In the genomic region with DNA sequence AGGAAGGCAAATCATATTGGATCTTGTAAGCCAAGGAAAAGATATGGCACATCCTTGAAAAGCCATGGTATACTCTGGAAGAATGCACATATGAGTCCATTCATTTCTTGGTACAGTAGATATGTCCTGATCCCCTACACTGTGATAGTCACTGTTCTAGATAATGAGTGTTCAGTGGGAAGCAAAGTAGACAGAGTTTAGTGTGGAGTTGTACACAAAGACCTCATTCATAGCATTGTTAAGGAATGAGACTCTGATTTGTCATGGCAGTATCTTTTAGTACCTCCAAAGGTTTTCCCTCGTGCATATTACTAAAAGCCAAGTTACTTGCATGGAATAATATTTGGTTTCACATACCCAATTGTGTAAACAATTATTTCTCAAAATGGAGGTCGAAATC, we compare ENCODE assay signal across 19 cellular contexts.
A peak's percentile ranks its signal among the peaks of the same experiment; 100 is the strongest.
DNase-seq lines count a peak whose midpoint lies in the region; ATAC-seq and TF ChIP-seq lines count a peak whose summit lies in the region.
"Had no signal": no experiment of that assay in that cellular context is flagged by ENCODE, and none has a peak within 500 bp of the region (broad histone marks: within the 10 kb centered on the region; RNA-seq: fewer than 3 reads in every experiment).

No MANE protein-coding gene starts in this region.

- peak overlapping the region; percentile 96 for H3K27ac Mint-ChIP-seq in endothelial cell (ENCODE audit: unreplicated experiment)
- H3K27ac Mint-ChIP-seq: activated CD8-positive, alpha-beta T cell treated with anti-CD3 and anti-CD28 coated beads for 36 hours; stimulated activated memory B cell treated with anti-CD40 and anti-IgM and Interleukin-4, amounts not matched to agents 10 μg/mL and 1 μg/mL and 100 μg/mL, for 72 hours had no signal

- H3K4me1 ChIP-seq in Panc1 (ENCODE audit: control insufficient read depth, insufficient read depth, low read length) (no peaks in the 10 kb centered on the region), osteoblast (ENCODE audit: insufficient read depth, low read length) (peaks cover 30% of the 10 kb centered on the region)
- H3K4me1 ChIP-seq: prostate gland had no signal

- peaks cover 64% of the 10 kb centered on the region for H3K4me1 Mint-ChIP-seq in endothelial cell (ENCODE audit: unreplicated experiment)
- H3K4me1 Mint-ChIP-seq: stimulated activated memory B cell treated with anti-CD40 and anti-IgM and Interleukin-4, amounts not matched to agents 10 μg/mL and 1 μg/mL and 100 μg/mL, for 72 hours had no signal

- H3K27ac ChIP-seq in Panc1 (ENCODE audit: low read length) (no peak overlapping the region), osteoblast (ENCODE audit: low read depth, low read length) (peak overlapping the region; percentile 92)
- H3K27ac ChIP-seq: prostate gland had no signal

- H3K9me3 Mint-ChIP-seq in endothelial cell (ENCODE audit: unreplicated experiment) = no peaks in the 10 kb centered on the region
- H3K9me3 Mint-ChIP-seq: activated CD8-positive, alpha-beta T cell treated with anti-CD3 and anti-CD28 coated beads for 36 hours; stimulated activated memory B cell treated with anti-CD40 and anti-IgM and Interleukin-4, amounts not matched to agents 10 μg/mL and 1 μg/mL and 100 μg/mL, for 72 hours had no signal

- CTCF ChIA-PET in Panc1 (lab: Charles Lee) = no interaction called here

- no peak for TF ChIP-seq CTCF in Panc1 (IDR thresholded peaks at IDR 0.05)
- TF ChIP-seq CTCF in endothelial cell (IDR thresholded peaks at IDR 0.05; ENCODE audit: unreplicated experiment) = no peak
- no peak for TF ChIP-seq CTCF in osteoblast (IDR thresholded peaks at IDR 0.05; ENCODE audit: extremely low read depth, low read depth, low read length)

- H3K36me3 Mint-ChIP-seq in endothelial cell (ENCODE audit: low read depth, unreplicated experiment) = no peaks in the 10 kb centered on the region
- H3K36me3 Mint-ChIP-seq: stimulated activated memory B cell treated with anti-CD40 and anti-IgM and Interleukin-4, amounts not matched to agents 10 μg/mL and 1 μg/mL and 100 μg/mL, for 72 hours had no signal

- peak; percentile 79 for DNase-seq in COLO829 (ENCODE audit: low spot score)
- DNase-seq in Panc1 (ENCODE audit: low read depth, low spot score) = no peak
- DNase-seq in endothelial cell (ENCODE audit: low spot score) = no peak
- peak; percentile 34 for DNase-seq in osteoblast (ENCODE audit: insufficient read length, low spot score, missing footprints)
- DNase-seq in NCI-H2227 treated with DMSO at 0.1 percent for 48 hours (lab: John Stamatoyannopoulos, UW) = no peak
- no peak for DNase-seq in NCI-H1436 (lab: John Stamatoyannopoulos, UW)
- no peak for DNase-seq in NCI-H187 treated with DMSO at 0.1 percent for 48 hours (lab: John Stamatoyannopoulos, UW)
- no peak for DNase-seq in NCI-H2196 treated with DMSO at 0.1 percent for 48 hours (lab: John Stamatoyannopoulos, UW; ENCODE audit: unreplicated experiment)
- DNase-seq: activated CD8-positive, alpha-beta T cell treated with anti-CD3 and anti-CD28 coated beads for 36 hours; activated gamma-delta T cell; cerebellar nuclear complex; DND-41; esophagus squamous epithelium; GOT3; NCI-H1092 treated with DMSO at 0.1 percent for 48 hours; NCI-H510A treated with DMSO at 0.1 percent for 48 hours; stimulated activated CD4-positive, alpha-beta T cell treated with anti-CD3 and anti-CD28 coated beads, Interleukin-4, amount 100 ng/mL, for 24 hours had no signal

- in situ Hi-C loops in Panc1 (cut with HindIII; ENCODE audit: low pct_unique_long_range_greater_than_20kb, low sequenced_read_pairs) = no loop called here

- no peak overlapping the region for H2AFZ ChIP-seq in osteoblast (ENCODE audit: low read length)

- H3K27me3 Mint-ChIP-seq in endothelial cell (ENCODE audit: unreplicated experiment) = peaks cover 5% of the 10 kb centered on the region
- H3K27me3 Mint-ChIP-seq: activated CD8-positive, alpha-beta T cell treated with anti-CD3 and anti-CD28 coated beads for 36 hours had no signal

- H3K4me3 Mint-ChIP-seq in endothelial cell (ENCODE audit: unreplicated experiment) = no peak overlapping the region
- H3K4me3 Mint-ChIP-seq: activated CD8-positive, alpha-beta T cell treated with anti-CD3 and anti-CD28 coated beads for 36 hours; stimulated activated memory B cell treated with anti-CD40 and anti-IgM and Interleukin-4, amounts not matched to agents 10 μg/mL and 1 μg/mL and 100 μg/mL, for 72 hours had no signal

- H4K20me1 ChIP-seq in osteoblast (ENCODE audit: insufficient read depth, low read length) = no peaks in the 10 kb centered on the region

- POLR2A ChIA-PET in Panc1 (lab: Charles Lee) = no interaction called here

- H3K9me3 ChIP-seq in Panc1 (ENCODE audit: control insufficient read depth, insufficient read depth, low read depth, low read length) (no peaks in the 10 kb centered on the region), osteoblast (ENCODE audit: low read depth, low read length) (no peaks in the 10 kb centered on the region)
- H3K9me3 ChIP-seq: esophagus squamous epithelium, prostate gland had no signal

- BruUV-seq in Panc1 (replicated peaks; lab: Mats Ljungman, UMichigan) = no TSS peak

- peak overlapping the region; percentile 43 for H3K4me2 ChIP-seq in osteoblast (ENCODE audit: insufficient read depth, low read length)

- ATAC-seq in Panc1 = peak; percentile 53; the same call in 1 of the 2 replicates
- ATAC-seq: activated CD8-positive, alpha-beta T cell treated with anti-CD3 and anti-CD28 coated beads for 36 hours; stimulated activated memory B cell treated with anti-CD40 and anti-IgM and Interleukin-4, amounts not matched to agents 10 μg/mL and 1 μg/mL and 100 μg/mL, for 72 hours had no signal

- H3K79me2 ChIP-seq in osteoblast (ENCODE audit: insufficient read depth, low read length) = no peaks in the 10 kb centered on the region

- H3K36me3 ChIP-seq in Panc1 (ENCODE audit: control insufficient read depth, insufficient read depth, low read length) (no peaks in the 10 kb centered on the region), osteoblast (ENCODE audit: insufficient read depth, low read length) (no peaks in the 10 kb centered on the region)
- H3K36me3 ChIP-seq: esophagus squamous epithelium, prostate gland had no signal

- no peak overlapping the region for H3K4me3 ChIP-seq in Panc1 (ENCODE audit: low read depth in 2 of 2, low read length in 2 of 2)
- no peak overlapping the region for H3K4me3 ChIP-seq in osteoblast (ENCODE audit: insufficient read depth, low read length)
- H3K4me3 ChIP-seq: esophagus squamous epithelium, prostate gland had no signal

- H3K27me3 ChIP-seq in Panc1 (ENCODE audit: control insufficient read depth, insufficient read depth, low read length) (no peaks in the 10 kb centered on the region), osteoblast (ENCODE audit: insufficient read depth, low read length) (peaks cover 3% of the 10 kb centered on the region)
- H3K27me3 ChIP-seq: esophagus squamous epithelium had no signal

- intact Hi-C loops in Panc1 (cut with micrococcal nuclease; ENCODE audit: unreplicated experiment) = no loop called here

Comparison
In these comparisons a context has a peak if more than half of its experiments do, and no peak if none do; other contexts are left out.
1. DNase-seq: peak in COLO829 (single experiment) and osteoblast (single experiment); none in Panc1 (single experiment), endothelial cell (single experiment), NCI-H2227 treated with DMSO at 0.1 percent for 48 hours (single experiment), NCI-H1436 (single experiment), NCI-H187 treated with DMSO at 0.1 percent for 48 hours (single experiment) and NCI-H2196 treated with DMSO at 0.1 percent for 48 hours (single experiment).